In genomic region chr10:25174461-25175230, GRCh38 we compare ENCODE assay signal across 1 cellular context.
TF ChIP-seq lines count a peak whose summit lies in the region.

Gene GPR158 (plus strand): TSS chr10:25175001. CDS start chr10:25175421, 420 bp downstream.

TF ChIP-seq in HepG2, 621 proteins besides CTCF, POLR2A, EP300 and RAD21 (continued from another document and continues in another):
- TF ChIP-seq HNF1A (IDR thresholded peaks at IDR 0.05; ENCODE audit: low read depth) (no peak), HNF1A (CRISPR knock-in tag; IDR thresholded peaks at IDR 0.05; ENCODE audit: borderline replicate concordance) (no peak), DZIP1 (CRISPR knock-in tag; IDR thresholded peaks at IDR 0.05) (no peak), ZNF878 (CRISPR knock-in tag; IDR thresholded peaks at IDR 0.05) (no peak), NR2C2 (CRISPR knock-in tag; IDR thresholded peaks at IDR 0.05; ENCODE audit: borderline replicate concordance) (no peak), ZNF446 (CRISPR knock-in tag; IDR thresholded peaks at IDR 0.05) (peak; percentile 63; the same call in 1 of the 2 replicates), SP1 (IDR thresholded peaks at IDR 0.05) (no peak), SP1 (CRISPR knock-in tag; IDR thresholded peaks at IDR 0.05) (no peak), ZFP82 (CRISPR knock-in tag; IDR thresholded peaks at IDR 0.05; ENCODE audit: borderline replicate concordance) (no peak), MIXL1 (CRISPR knock-in tag; IDR thresholded peaks at IDR 0.05) (0 out of 2 replicates have a peak, but pooled peaks have one; percentile 40), AFF4 (CRISPR knock-in tag; IDR thresholded peaks at IDR 0.05) (no peak), BCL3 (CRISPR knock-in tag; IDR thresholded peaks at IDR 0.05) (0 out of 2 replicates have a peak, but pooled peaks have one; percentile 35), MBNL3 (CRISPR knock-in tag; conservative IDR thresholded peaks at IDR 0.05) (no peak), ZBTB8A (CRISPR knock-in tag; IDR thresholded peaks at IDR 0.05; ENCODE audit: borderline replicate concordance, low read depth) (no peak), BCLAF1 (IDR thresholded peaks at IDR 0.05) (no peak), FOXP1 (IDR thresholded peaks at IDR 0.05) (no peak), FOXP1 (CRISPR knock-in tag; IDR thresholded peaks at IDR 0.05) (no peak), TFDP2 (CRISPR knock-in tag; IDR thresholded peaks at IDR 0.05) (no peak), ZNF460 (CRISPR knock-in tag; IDR thresholded peaks at IDR 0.05; ENCODE audit: borderline replicate concordance) (no peak), ZNF550 (CRISPR knock-in tag; IDR thresholded peaks at IDR 0.05; ENCODE audit: borderline replicate concordance) (no peak), NFYB (CRISPR knock-in tag; IDR thresholded peaks at IDR 0.05) (peak; percentile 80), NFAT5 (CRISPR knock-in tag; IDR thresholded peaks at IDR 0.05) (peak; percentile 85), ELF1 (CRISPR knock-in tag; IDR thresholded peaks at IDR 0.05) (no peak), TBL1XR1 (IDR thresholded peaks at IDR 0.05; ENCODE audit: borderline replicate concordance, low read length, partially characterized antibody) (no peak), SOX13 (IDR thresholded peaks at IDR 0.05) (no peak), SOX13 (CRISPR knock-in tag; conservative IDR thresholded peaks at IDR 0.05 in 1 of 2, IDR thresholded peaks at IDR 0.05 in 1 of 2) (0 out of 4 replicates have a peak, but pooled peaks of 1 of the 2 experiments have one; percentile 21), ZNF333 (CRISPR knock-in tag; IDR thresholded peaks at IDR 0.05; ENCODE audit: borderline replicate concordance) (no peak), ZBTB21 (CRISPR knock-in tag; IDR thresholded peaks at IDR 0.05) (no peak)
